ENCODE assay signal across 16 cellular contexts in the genomic region with DNA sequence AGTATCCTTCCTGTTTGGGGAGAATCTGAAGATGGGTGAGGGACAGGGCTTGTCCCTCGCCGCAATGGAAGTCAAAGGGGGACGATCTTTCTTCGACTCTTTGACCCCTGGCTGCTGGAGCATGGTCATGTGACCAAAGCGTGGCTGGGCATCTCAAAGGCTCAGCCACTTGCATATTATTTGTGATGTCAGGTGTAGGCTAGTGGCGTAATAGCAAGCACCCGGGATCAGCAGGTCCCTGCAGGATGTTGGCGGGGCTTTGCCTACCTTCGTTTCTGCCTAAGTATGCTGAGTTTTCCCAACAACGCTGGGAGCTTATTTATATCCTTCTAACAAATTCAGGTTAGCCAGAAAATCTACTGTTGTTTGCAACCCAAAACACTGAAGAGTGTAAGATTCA. TPM values are rescaled to one million over a fixed set of nuclear protein-coding genes. Genes with fewer than 3 reads are reported as not detected.
DNase-seq lines count a peak whose midpoint lies in the region; ATAC-seq and TF ChIP-seq lines count a peak whose summit lies in the region.
"Had no signal": no experiment of that assay in that cellular context is flagged by ENCODE, and none has a peak within 500 bp of the region (broad histone marks: within the 10 kb centered on the region; RNA-seq: fewer than 3 reads in every experiment).

No MANE protein-coding gene starts in this region.

- no peak for DNase-seq in activated naive CD8-positive, alpha-beta T cell treated with anti-CD3 and anti-CD28 coated beads, Interleukin-2, amount 50 U/mL, for 24 hours
- no peak for DNase-seq in activated naive CD8-positive, alpha-beta T cell treated with anti-CD3 and anti-CD28 coated beads for 36 hours
- DNase-seq in Karpas-422 (peak; percentile 57), dorsolateral prefrontal cortex (no peak)
- DNase-seq in activated effector memory CD4-positive, alpha-beta T cell treated with Interleukin-2 at 50 U/mL for 16 hours = no peak
- DNase-seq: activated CD8-positive, alpha-beta memory T cell treated with anti-CD3 and anti-CD28 coated beads, Interleukin-2, amount 50 U/mL, for 48 hours; activated gamma-delta T cell; tibial artery had no signal

- peaks cover 76% of the 10 kb centered on the region for H3K4me1 ChIP-seq in Karpas-422 (ENCODE audit: low read length)
- H3K4me1 ChIP-seq: tibial artery had no signal

- peak overlapping the region; percentile 50 for H3K27ac Mint-ChIP-seq in activated naive CD8-positive, alpha-beta T cell treated with anti-CD3 and anti-CD28 coated beads, Interleukin-2, amount 50 U/mL, for 24 hours
- H3K27ac Mint-ChIP-seq in activated naive CD8-positive, alpha-beta T cell treated with anti-CD3 and anti-CD28 coated beads for 36 hours = no peak overlapping the region
- H3K27ac Mint-ChIP-seq in stimulated activated memory B cell treated with anti-CD40 and anti-IgM and Interleukin-4, amounts not matched to agents 10 μg/mL and 1 μg/mL and 100 μg/mL, for 72 hours = peak overlapping the region; percentile 26
- H3K27ac Mint-ChIP-seq: brain had no signal

- no peak overlapping the region for H3K4me3 Mint-ChIP-seq in activated naive CD8-positive, alpha-beta T cell treated with anti-CD3 and anti-CD28 coated beads, Interleukin-2, amount 50 U/mL, for 24 hours
- no peak overlapping the region for H3K4me3 Mint-ChIP-seq in activated naive CD8-positive, alpha-beta T cell treated with anti-CD3 and anti-CD28 coated beads for 36 hours
- H3K4me3 Mint-ChIP-seq in stimulated activated memory B cell treated with anti-CD40 and anti-IgM and Interleukin-4, amounts not matched to agents 10 μg/mL and 1 μg/mL and 100 μg/mL, for 72 hours = peak overlapping the region; percentile 9
- H3K4me3 Mint-ChIP-seq: brain had no signal

- H3K27me3 ChIP-seq in Karpas-422 (ENCODE audit: low read length) = no peaks in the 10 kb centered on the region
- H3K27me3 ChIP-seq in dorsolateral prefrontal cortex = no peaks in the 10 kb centered on the region
- H3K27me3 ChIP-seq: hepatocyte, tibial artery had no signal

- intact Hi-C loops in dorsolateral prefrontal cortex (cut with DNase I) = loop anchor here (5.0 kb wide), 2 partner anchors 107 to 322 kb away; no protein-coding TSS in a partner anchor

- ATAC-seq in activated naive CD8-positive, alpha-beta T cell treated with anti-CD3 and anti-CD28 coated beads, Interleukin-2, amount 50 U/mL, for 24 hours = no peak
- ATAC-seq in stimulated activated memory B cell treated with anti-CD40 and anti-IgM and Interleukin-4, amounts not matched to agents 10 μg/mL and 1 μg/mL and 100 μg/mL, for 72 hours = no peak
- no peak for ATAC-seq in HG02884 (IDR thresholded peaks at IDR 0.05; ENCODE audit: unreplicated experiment)
- ATAC-seq in HG02588 (IDR thresholded peaks at IDR 0.05; ENCODE audit: unreplicated experiment) = no peak

- peak overlapping the region; percentile 68 for H2AFZ ChIP-seq in Karpas-422 (ENCODE audit: low read length)
- H2AFZ ChIP-seq: GM23248, hepatocyte had no signal

- H3K9ac ChIP-seq in Karpas-422 (ENCODE audit: low read length) = peak overlapping the region; percentile 49
- H3K9ac ChIP-seq: GM23248 had no signal

- no peaks in the 10 kb centered on the region for H3K36me3 ChIP-seq in Karpas-422 (ENCODE audit: insufficient read depth, low read length)
- H3K36me3 ChIP-seq: tibial artery, WERI-Rb-1 had no signal

- H3K9me2 ChIP-seq in Karpas-422 (replicated peaks; ENCODE audit: insufficient read depth, low read length) = no peaks in the 10 kb centered on the region

- H3K9me3 Mint-ChIP-seq in activated naive CD8-positive, alpha-beta T cell treated with anti-CD3 and anti-CD28 coated beads, Interleukin-2, amount 50 U/mL, for 24 hours = no peaks in the 10 kb centered on the region
- no peaks in the 10 kb centered on the region for H3K9me3 Mint-ChIP-seq in activated naive CD8-positive, alpha-beta T cell treated with anti-CD3 and anti-CD28 coated beads for 36 hours
- no peaks in the 10 kb centered on the region for H3K9me3 Mint-ChIP-seq in stimulated activated memory B cell treated with anti-CD40 and anti-IgM and Interleukin-4, amounts not matched to agents 10 μg/mL and 1 μg/mL and 100 μg/mL, for 72 hours

- H3K79me2 ChIP-seq in Karpas-422 (ENCODE audit: low read length) = no peaks in the 10 kb centered on the region
- H3K79me2 ChIP-seq: hepatocyte had no signal

- H3K4me3 ChIP-seq in Karpas-422 (ENCODE audit: low read length) = peak overlapping the region; percentile 31
- H3K4me3 ChIP-seq in dorsolateral prefrontal cortex = no peak overlapping the region
- H3K4me3 ChIP-seq: GM23248, hepatocyte, tibial artery had no signal

- peak overlapping the region; percentile 70 for H3K4me2 ChIP-seq in Karpas-422 (ENCODE audit: low read depth, low read length, poor library complexity, severe bottlenecking)
- H3K4me2 ChIP-seq: hepatocyte had no signal

- no peaks in the 10 kb centered on the region for H3K9me3 ChIP-seq in Karpas-422 (ENCODE audit: low read length)
- H3K9me3 ChIP-seq: tibial artery had no signal

- no peak for TF ChIP-seq CTCF in dorsolateral prefrontal cortex (IDR thresholded peaks at IDR 0.05 in 54 of 56, conservative IDR thresholded peaks at IDR 0.05 in 2 of 56; ENCODE audit: low read depth in 1 of 56, partially characterized antibody in 56 of 56)

- peak overlapping the region; percentile 92 for H3K27ac ChIP-seq in Karpas-422 (ENCODE audit: low read length)
- peak overlapping the region in 33 of 59 donors; percentile 5 to 76 (median 41) for H3K27ac ChIP-seq in dorsolateral prefrontal cortex
- H3K27ac ChIP-seq: C4-2B, GM23248, hepatocyte, tibial artery, WERI-Rb-1 had no signal

- peaks cover 33% of the 10 kb centered on the region for H3K4me1 Mint-ChIP-seq in activated naive CD8-positive, alpha-beta T cell treated with anti-CD3 and anti-CD28 coated beads, Interleukin-2, amount 50 U/mL, for 24 hours
- H3K4me1 Mint-ChIP-seq in activated naive CD8-positive, alpha-beta T cell treated with anti-CD3 and anti-CD28 coated beads for 36 hours = peaks cover 10% of the 10 kb centered on the region
- peaks cover 58% of the 10 kb centered on the region for H3K4me1 Mint-ChIP-seq in stimulated activated memory B cell treated with anti-CD40 and anti-IgM and Interleukin-4, amounts not matched to agents 10 μg/mL and 1 μg/mL and 100 μg/mL, for 72 hours

- H4K20me1 ChIP-seq in Karpas-422 (ENCODE audit: insufficient read depth, low read depth, low read length) = no peaks in the 10 kb centered on the region

- no peaks in the 10 kb centered on the region for H3K27me3 Mint-ChIP-seq in activated naive CD8-positive, alpha-beta T cell treated with anti-CD3 and anti-CD28 coated beads, Interleukin-2, amount 50 U/mL, for 24 hours
- H3K27me3 Mint-ChIP-seq in activated naive CD8-positive, alpha-beta T cell treated with anti-CD3 and anti-CD28 coated beads for 36 hours = peaks cover 28% of the 10 kb centered on the region
- H3K27me3 Mint-ChIP-seq in stimulated activated memory B cell treated with anti-CD40 and anti-IgM and Interleukin-4, amounts not matched to agents 10 μg/mL and 1 μg/mL and 100 μg/mL, for 72 hours = no peaks in the 10 kb centered on the region

- H3K36me3 Mint-ChIP-seq in activated naive CD8-positive, alpha-beta T cell treated with anti-CD3 and anti-CD28 coated beads, Interleukin-2, amount 50 U/mL, for 24 hours (ENCODE audit: low read depth) = no peaks in the 10 kb centered on the region
- no peaks in the 10 kb centered on the region for H3K36me3 Mint-ChIP-seq in activated naive CD8-positive, alpha-beta T cell treated with anti-CD3 and anti-CD28 coated beads for 36 hours
- no peaks in the 10 kb centered on the region for H3K36me3 Mint-ChIP-seq in stimulated activated memory B cell treated with anti-CD40 and anti-IgM and Interleukin-4, amounts not matched to agents 10 μg/mL and 1 μg/mL and 100 μg/mL, for 72 hours
- H3K36me3 Mint-ChIP-seq: brain had no signal

RNA-seq across cellular contexts. Expression of a gene that starts 50.3 kb away (rescaled TPM):
- not detected for total RNA-seq in activated naive CD8-positive, alpha-beta T cell treated with anti-CD3 and anti-CD28 coated beads for 36 hours
- not detected in 2 replicates for total RNA-seq in Karpas-422 (2014; rRNA removed; shearing (Covaris generic); ENCODE audit: low replicate concordance)
- total RNA-seq in dorsolateral prefrontal cortex = 1 to 10 TPM in 114 of 120 experiments, under 1 TPM in 6; 0.86 to 4.9 (median 2.1) TPM
- total RNA-seq: GM23248 had no signal
